In the genomic region with DNA sequence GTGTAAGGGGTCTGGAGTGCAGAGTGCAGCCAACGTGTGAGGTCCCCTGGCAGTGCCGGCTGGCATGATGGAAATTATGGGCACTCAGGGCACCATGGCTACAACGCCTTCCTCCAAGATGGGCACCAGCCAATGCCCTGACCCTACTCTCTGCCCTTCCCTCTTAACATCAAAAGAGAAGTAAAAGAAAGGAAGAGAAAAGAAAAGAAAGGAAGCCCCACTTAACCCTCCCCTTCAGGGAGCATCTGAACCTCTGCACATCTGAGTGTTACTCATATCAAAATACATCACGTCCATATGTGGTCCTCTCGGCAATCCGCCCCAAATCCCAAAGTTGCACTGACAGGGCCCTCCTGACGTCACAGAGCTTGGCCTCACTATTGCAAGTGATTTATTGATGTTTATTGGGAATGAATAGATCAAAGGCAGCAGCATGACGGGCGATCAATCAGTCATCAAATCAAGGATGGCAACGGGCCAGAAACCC, we compare ENCODE assay signal across 8 cellular contexts. TPM values are rescaled to one million over a fixed set of nuclear protein-coding genes. Genes with fewer than 3 reads are reported as not detected.
A peak's percentile ranks its signal among the peaks of the same experiment; 100 is the strongest.
DNase-seq lines count a peak whose midpoint lies in the region; ATAC-seq and TF ChIP-seq lines count a peak whose summit lies in the region.
"Had no signal": no experiment of that assay in that cellular context is flagged by ENCODE, and none has a peak within 500 bp of the region (broad histone marks: within the 10 kb centered on the region; RNA-seq: fewer than 3 reads in every experiment).

No MANE protein-coding gene starts in this region.

- CTCF ChIA-PET in activated CD8-positive, alpha-beta T cell treated with anti-CD3 and anti-CD28 coated beads, Interleukin-2, amount 10 ng/mL, durations not matched to agents 7 days and 5 days (lab: Charles Lee): no interaction called here

- H3K36me3 ChIP-seq in HAP-1 (replicated peaks) (no peaks in the 10 kb centered on the region), spleen (no peaks in the 10 kb centered on the region)

- peaks cover 58% of the 10 kb centered on the region for H3K27me3 Mint-ChIP-seq in activated CD8-positive, alpha-beta T cell treated with anti-CD3 and anti-CD28 coated beads, Interleukin-2, amount 10 ng/mL, durations not matched to agents 7 days and 5 days (ENCODE audit: low read depth)

- WGBS in spleen, 5 donors: 45 to 68% (median 55%) methylated on average over 10 of the region's 10 CpGs

- TF ChIP-seq CTCF in spleen (IDR thresholded peaks at IDR 0.05 in 8 of 11, conservative IDR thresholded peaks at IDR 0.05 in 3 of 11): no peak

- H3K4me3 ChIP-seq in HAP-1: peak overlapping the region; percentile 56; the same call in 1 of the 2 replicates
- H3K4me3 ChIP-seq in iPS-11a (ENCODE audit: low read depth, low read length): peak overlapping the region; percentile 9
- H3K4me3 ChIP-seq in spleen: peak overlapping the region in 7 of 8 donors; percentile 80 to 91 (median 86)

- peaks cover 9% of the 10 kb centered on the region for H3K4me1 Mint-ChIP-seq in activated CD8-positive, alpha-beta T cell treated with anti-CD3 and anti-CD28 coated beads, Interleukin-2, amount 10 ng/mL, durations not matched to agents 7 days and 5 days (ENCODE audit: low read depth)

- H3K27me3 ChIP-seq in HAP-1 (ENCODE audit: low read depth): no peaks in the 10 kb centered on the region
- peaks cover 0 to 87% (median 32%) of the 10 kb centered on the region in 7 donors for H3K27me3 ChIP-seq in spleen (replicated peaks in 1 of 7)

- H3K36me3 Mint-ChIP-seq in activated CD8-positive, alpha-beta T cell treated with anti-CD3 and anti-CD28 coated beads, Interleukin-2, amount 10 ng/mL, durations not matched to agents 7 days and 5 days (ENCODE audit: low read depth): peaks cover 5% of the 10 kb centered on the region

- no peak overlapping the region for H3K27ac Mint-ChIP-seq in activated CD8-positive, alpha-beta T cell treated with anti-CD3 and anti-CD28 coated beads, Interleukin-2, amount 10 ng/mL, durations not matched to agents 7 days and 5 days

- in situ Hi-C loops in HAP-1 (cut with MboI; ENCODE audit: low sequenced_read_pairs): no loop called here

- peak overlapping the region; percentile 71 for H3K4me3 Mint-ChIP-seq in activated CD8-positive, alpha-beta T cell treated with anti-CD3 and anti-CD28 coated beads, Interleukin-2, amount 10 ng/mL, durations not matched to agents 7 days and 5 days

- H3K9me3 ChIP-seq in HAP-1 (no peaks in the 10 kb centered on the region), spleen (no peaks in the 10 kb centered on the region)

- no peaks in the 10 kb centered on the region for H3K9me3 Mint-ChIP-seq in activated CD8-positive, alpha-beta T cell treated with anti-CD3 and anti-CD28 coated beads, Interleukin-2, amount 10 ng/mL, durations not matched to agents 7 days and 5 days (ENCODE audit: insufficient read depth)

- TF ChIP-seq POLR2A in spleen (IDR thresholded peaks at IDR 0.05): no peak

- ATAC-seq in activated CD8-positive, alpha-beta T cell treated with anti-CD3 and anti-CD28 coated beads, Interleukin-2, amount 10 ng/mL, durations not matched to agents 7 days and 5 days: no peak
- ATAC-seq in HG02938 (IDR thresholded peaks at IDR 0.05; ENCODE audit: unreplicated experiment): no peak

- POLR2A ChIA-PET in activated CD8-positive, alpha-beta T cell treated with anti-CD3 and anti-CD28 coated beads, Interleukin-2, amount 10 ng/mL, durations not matched to agents 7 days and 5 days (lab: Charles Lee): no interaction called here

- H3K4me1 ChIP-seq in HAP-1 (no peaks in the 10 kb centered on the region), spleen (peaks cover 14 to 75% (median 44%) of the 10 kb centered on the region in 6 donors)

- DNase-seq in HAP-1 (ENCODE audit: low spot score in 2 of 2) (no peak), spleen (no peak), NCI-H446 treated with DMSO at 0.1 percent for 48 hours (lab: John Stamatoyannopoulos, UW) (no peak)
- no peak for DNase-seq in activated CD8-positive, alpha-beta T cell treated with anti-CD3 and anti-CD28 coated beads, Interleukin-2, amount 10 ng/mL, durations not matched to agents 7 days and 5 days
- no peak for DNase-seq in stimulated activated CD4-positive, alpha-beta T cell treated with anti-CD3 and anti-CD28 coated beads, Interleukin-12 subunit alpha, Interleukin-12 subunit beta, amount 100 ng/mL, for 4 hours
- DNase-seq: activated effector memory CD4-positive, alpha-beta T cell treated with Interleukin-2 at 50 U/mL for 16 hours had no signal

- intact Hi-C loops in spleen (cut with DNase I; ENCODE audit: low total_unique reads): no loop called here

- H3K27ac ChIP-seq in spleen: peak overlapping the region in 5 of 8 donors; percentile 81 to 93 (median 91)

RNA-seq across cellular contexts. Expression of a gene that starts 1.4 kb away (rescaled TPM):
- under 1 TPM; 0.57 to 0.82 TPM for total RNA-seq in activated CD8-positive, alpha-beta T cell treated with anti-CD3 and anti-CD28 coated beads, Interleukin-2, amount 10 ng/mL, durations not matched to agents 7 days and 5 days
- 10 to 100 TPM; 10.0 to 24.6 (median 15.8) TPM for total RNA-seq in spleen
- polyA plus RNA-seq in spleen: 1 to 10 TPM; 1.2 to 3.6 (median 1.3) TPM

Comparison
In these comparisons a context has a peak if more than half of its experiments do, and no peak if none do; other contexts are left out.
1. H3K4me3 ChIP-seq: peak in every context shown above with its lines; median percentile 86 in spleen; 56 in HAP-1; 9 in iPS-11a.
2. RNA of a gene that starts 1.4 kb away (total RNA-seq): 10.0 to 24.6 TPM in spleen; 0.57 to 0.82 TPM in activated CD8-positive, alpha-beta T cell treated with anti-CD3 and anti-CD28 coated beads, Interleukin-2, amount 10 ng/mL, durations not matched to agents 7 days and 5 days; every median in the first group is over 4 times any median in the second.